In genomic region chr7:30983914-30984247, GRCh38 we compare ENCODE assay signal across 2 cellular contexts.
TF ChIP-seq lines count a peak whose summit lies in the region.

No MANE protein-coding gene starts in this region.

TF ChIP-seq in A549, 52 proteins besides CTCF, POLR2A, EP300 and RAD21 (continued from another document):
- TF ChIP-seq KDM1A (IDR thresholded peaks at IDR 0.05; ENCODE audit: low read depth): no peak
- no peak for TF ChIP-seq MYC (IDR thresholded peaks at IDR 0.05; ENCODE audit: borderline replicate concordance, low read length)
- no peak for TF ChIP-seq TFCP2L1 (CRISPR knock-in tag; IDR thresholded peaks at IDR 0.05)
- TF ChIP-seq ZNF302 (CRISPR knock-in tag; IDR thresholded peaks at IDR 0.05): no peak
- TF ChIP-seq TP53 (CRISPR knock-in tag; IDR thresholded peaks at IDR 0.05): no peak
- no peak for TF ChIP-seq HOXB13 (CRISPR knock-in tag; IDR thresholded peaks at IDR 0.05; ENCODE audit: low read depth)
- no peak for TF ChIP-seq PHF8 (IDR thresholded peaks at IDR 0.05; ENCODE audit: borderline replicate concordance, low read depth)

TF ChIP-seq in HCT116, 20 proteins besides CTCF, POLR2A, EP300 and RAD21 (continued from another document):
- TF ChIP-seq EZH2phosphoT487 (IDR thresholded peaks at IDR 0.05; ENCODE audit: borderline replicate concordance): no peak
- TF ChIP-seq SP1 (IDR thresholded peaks at IDR 0.05; ENCODE audit: low read depth): no peak
- no peak for TF ChIP-seq YY1 (IDR thresholded peaks at IDR 0.05; ENCODE audit: extremely low read depth, insufficient replicate concordance, low read depth, low read length)
- no peak for TF ChIP-seq SIN3A (IDR thresholded peaks at IDR 0.05; ENCODE audit: low read depth)
- no peak for TF ChIP-seq EGR1 (IDR thresholded peaks at IDR 0.05; ENCODE audit: low read depth)
- no peak for TF ChIP-seq CEBPB (IDR thresholded peaks at IDR 0.05; ENCODE audit: low read depth)
- no peak for TF ChIP-seq ELF1 (IDR thresholded peaks at IDR 0.05; ENCODE audit: borderline replicate concordance, low read depth)
- TF ChIP-seq ZBTB33 (IDR thresholded peaks at IDR 0.05; ENCODE audit: extremely low read depth, insufficient replicate concordance, low read length): no peak
- TF ChIP-seq FOSL1 (IDR thresholded peaks at IDR 0.05; ENCODE audit: low read depth): no peak
